1 cellular context compared by ENCODE assay signal in genomic region chr6:137724018-137724403, GRCh38.
TF ChIP-seq lines count a peak whose summit lies in the region.

No MANE protein-coding gene starts in this region.

TF ChIP-seq in HepG2, 621 proteins besides CTCF, POLR2A, EP300 and RAD21 (continued from another document and continues in another):
- TF ChIP-seq FOXO4 (CRISPR knock-in tag; conservative IDR thresholded peaks at IDR 0.05) (peak; percentile 90; the same call in 1 of the 2 replicates), DNMT1 (CRISPR knock-in tag; IDR thresholded peaks at IDR 0.05) (no peak), HBP1 (CRISPR knock-in tag; IDR thresholded peaks at IDR 0.05; ENCODE audit: low read depth) (peak; percentile 69; the same call in 1 of the 2 replicates), RCOR2 (CRISPR knock-in tag; IDR thresholded peaks at IDR 0.05) (no peak), ESRRA (CRISPR knock-in tag; IDR thresholded peaks at IDR 0.05; ENCODE audit: low read depth) (no peak), HOXA3 (CRISPR knock-in tag; IDR thresholded peaks at IDR 0.05) (peak; percentile 82), ZBTB14 (CRISPR knock-in tag; IDR thresholded peaks at IDR 0.05) (no peak), KDM2A (CRISPR knock-in tag; IDR thresholded peaks at IDR 0.05; ENCODE audit: borderline replicate concordance, low read depth) (peak; percentile 68; the same call in 1 of the 2 replicates), ZNF558 (CRISPR knock-in tag; IDR thresholded peaks at IDR 0.05; ENCODE audit: borderline replicate concordance) (no peak), MXD3 (CRISPR knock-in tag; IDR thresholded peaks at IDR 0.05) (peak; percentile 63; the same call in 1 of the 2 replicates), IKZF5 (CRISPR knock-in tag; IDR thresholded peaks at IDR 0.05) (peak; percentile 87), USF2 (IDR thresholded peaks at IDR 0.05; ENCODE audit: low read depth, low read length) (0 out of 2 replicates have a peak, but pooled peaks have one; percentile 10), USF2 (CRISPR knock-in tag; IDR thresholded peaks at IDR 0.05; ENCODE audit: borderline replicate concordance) (no peak), THAP7 (CRISPR knock-in tag; IDR thresholded peaks at IDR 0.05) (peak; percentile 71; the same call in 1 of the 2 replicates), ZNF740 (CRISPR knock-in tag; IDR thresholded peaks at IDR 0.05) (peak; percentile 93), HNF4G (IDR thresholded peaks at IDR 0.05; ENCODE audit: borderline replicate concordance, low read depth, low read length) (no peak), HNF4G (CRISPR knock-in tag; IDR thresholded peaks at IDR 0.05; ENCODE audit: borderline replicate concordance, low read depth) (no peak), ZNF749 (CRISPR knock-in tag; IDR thresholded peaks at IDR 0.05; ENCODE audit: borderline replicate concordance) (no peak), NONO (IDR thresholded peaks at IDR 0.05) (no peak), NONO (CRISPR knock-in tag; conservative IDR thresholded peaks at IDR 0.05) (no peak), THRA (CRISPR knock-in tag; IDR thresholded peaks at IDR 0.05; ENCODE audit: borderline replicate concordance) (peak; percentile 30; the same call in 1 of the 2 replicates), KLF11 (CRISPR knock-in tag; IDR thresholded peaks at IDR 0.05) (peak; percentile 79; the same call in 1 of the 2 replicates), NFYC (CRISPR knock-in tag; IDR thresholded peaks at IDR 0.05) (peak; percentile 36), KDM3A (CRISPR knock-in tag; IDR thresholded peaks at IDR 0.05; ENCODE audit: low read depth) (peak; percentile 37; the same call in 1 of the 2 replicates), ZNF83 (CRISPR knock-in tag; IDR thresholded peaks at IDR 0.05; ENCODE audit: borderline replicate concordance) (peak; percentile 81; the same call in 1 of the 2 replicates), PRMT3 (CRISPR knock-in tag; IDR thresholded peaks at IDR 0.05; ENCODE audit: borderline replicate concordance, low read depth) (peak; percentile 70; the same call in 1 of the 2 replicates), ATF6 (CRISPR knock-in tag; conservative IDR thresholded peaks at IDR 0.05) (no peak), ATM (IDR thresholded peaks at IDR 0.05; ENCODE audit: borderline replicate concordance) (no peak), ZFP82 (CRISPR knock-in tag; IDR thresholded peaks at IDR 0.05; ENCODE audit: borderline replicate concordance) (no peak), ZBTB26 (CRISPR knock-in tag; IDR thresholded peaks at IDR 0.05; ENCODE audit: borderline replicate concordance) (peak; percentile 91), ZNF468 (CRISPR knock-in tag; IDR thresholded peaks at IDR 0.05) (no peak), FOXK2 (IDR thresholded peaks at IDR 0.05) (no peak), AGO2 (optimal IDR thresholded peaks at IDR 0.05; ENCODE audit: low read depth, low read length) (no peak), ATF5 (CRISPR knock-in tag; IDR thresholded peaks at IDR 0.05; ENCODE audit: low read depth) (no peak), DZIP1 (CRISPR knock-in tag; IDR thresholded peaks at IDR 0.05) (no peak), RNF2 (conservative IDR thresholded peaks at IDR 0.05; ENCODE audit: low read depth) (peak; percentile 85), ZNF329 (CRISPR knock-in tag; IDR thresholded peaks at IDR 0.05; ENCODE audit: low read depth) (no peak), GMEB2 (CRISPR knock-in tag; IDR thresholded peaks at IDR 0.05; ENCODE audit: low read depth) (0 out of 2 replicates have a peak, but pooled peaks have one; percentile 16), ZNF605 (CRISPR knock-in tag; IDR thresholded peaks at IDR 0.05) (peak; percentile 70; the same call in 1 of the 2 replicates), NRL (CRISPR knock-in tag; IDR thresholded peaks at IDR 0.05; ENCODE audit: borderline replicate concordance) (no peak), CAMTA2 (CRISPR knock-in tag; IDR thresholded peaks at IDR 0.05; ENCODE audit: borderline replicate concordance) (no peak)
